In genomic region chr14:68762944-68763831, GRCh38 we compare ENCODE assay signal across 11 cellular contexts. TPM values are rescaled to one million over a fixed set of nuclear protein-coding genes. Genes with fewer than 3 reads are reported as not detected.
DNase-seq lines count a peak whose midpoint lies in the region; ATAC-seq, FAIRE-seq and TF ChIP-seq lines count a peak whose summit lies in the region.
"Had no signal": no experiment of that assay in that cellular context is flagged by ENCODE, and none has a peak within 500 bp of the region (broad histone marks: within the 10 kb centered on the region; RNA-seq: fewer than 3 reads in every experiment).

No MANE protein-coding gene starts in this region.

- TF ChIP-seq CTCF in gastroesophageal sphincter (IDR thresholded peaks at IDR 0.05) (no peak), parathyroid adenoma (IDR thresholded peaks at IDR 0.05) (no peak), D721Med (IDR thresholded peaks at IDR 0.05; ENCODE audit: insufficient read depth, missing control alignments) (no peak)

- no peaks in the 10 kb centered on the region for H3K27me3 Mint-ChIP-seq in CD8-positive, alpha-beta memory T cell

- peaks cover 1% of the 10 kb centered on the region for H3K4me1 ChIP-seq in CD8-positive, alpha-beta memory T cell (ENCODE audit: insufficient read depth, low read length)
- peaks cover 0 to 28% (median 10%) of the 10 kb centered on the region in 3 donors for H3K4me1 ChIP-seq in gastroesophageal sphincter
- peaks cover 17% of the 10 kb centered on the region for H3K4me1 ChIP-seq in parathyroid adenoma

- peak overlapping the region; percentile 45 for H2AFZ ChIP-seq in parathyroid adenoma

- ATAC-seq in gastroesophageal sphincter (peak; percentile 76), GM21825 (IDR thresholded peaks at IDR 0.05; ENCODE audit: unreplicated experiment) (no peak)

- POLR2A ChIA-PET in CD8-positive, alpha-beta memory T cell (lab: Charles Lee) = no interaction called here

- TF ChIP-seq EP300 in gastroesophageal sphincter (IDR thresholded peaks at IDR 0.05) = no peak

- H3K36me3 Mint-ChIP-seq in CD8-positive, alpha-beta memory T cell = no peaks in the 10 kb centered on the region

- no peaks in the 10 kb centered on the region for H3K9me3 ChIP-seq in CD8-positive, alpha-beta memory T cell (ENCODE audit: low read length)
- no peaks in the 10 kb centered on the region for H3K9me3 ChIP-seq in gastroesophageal sphincter
- no peaks in the 10 kb centered on the region for H3K9me3 ChIP-seq in parathyroid adenoma (ENCODE audit: control insufficient read depth, low read length)

- FAIRE-seq in D721Med (lab: Jason Lieb, UNC) = no peak
- FAIRE-seq: G401.6 had no signal

- WGBS in gastroesophageal sphincter (ENCODE audit: low coverage in 1 of 2), 2 donors = 14% methylated on average over 5 of the region's 11 CpGs; no CpG with 5 or more reads in 1 of the 2 donors

- peak overlapping the region in 1 of 8 donors; percentile 17 for H3K27ac Mint-ChIP-seq in CD8-positive, alpha-beta memory T cell

- H3K36me3 ChIP-seq in CD8-positive, alpha-beta memory T cell (ENCODE audit: insufficient read depth, low read length) = no peaks in the 10 kb centered on the region
- H3K36me3 ChIP-seq in gastroesophageal sphincter (no peaks in the 10 kb centered on the region), parathyroid adenoma (ENCODE audit: control insufficient read depth, insufficient read depth, low read length) (no peaks in the 10 kb centered on the region)

- H3K4me3 Mint-ChIP-seq in CD8-positive, alpha-beta memory T cell = no peak overlapping the region

- no peaks in the 10 kb centered on the region for H3K79me2 ChIP-seq in parathyroid adenoma

- peaks cover 7 to 31% (median 19%) of the 10 kb centered on the region in 3 donors for H3K4me1 Mint-ChIP-seq in CD8-positive, alpha-beta memory T cell

- H3K4me3 ChIP-seq in CD8-positive, alpha-beta memory T cell (ENCODE audit: low read length) = no peak overlapping the region
- H3K4me3 ChIP-seq in gastroesophageal sphincter = no peak overlapping the region
- no peak overlapping the region for H3K4me3 ChIP-seq in parathyroid adenoma (ENCODE audit: low read depth, low read length)

- no peak overlapping the region for H3K9ac ChIP-seq in parathyroid adenoma

- H3K27me3 ChIP-seq in CD8-positive, alpha-beta memory T cell (ENCODE audit: insufficient read depth, low read length, poor library complexity, severe bottlenecking) = no peaks in the 10 kb centered on the region
- H3K27me3 ChIP-seq in gastroesophageal sphincter = no peaks in the 10 kb centered on the region
- H3K27me3 ChIP-seq in parathyroid adenoma (ENCODE audit: control insufficient read depth, insufficient read depth, low read length) = no peaks in the 10 kb centered on the region

- H3K9me3 Mint-ChIP-seq in CD8-positive, alpha-beta memory T cell = no peaks in the 10 kb centered on the region

- H3K4me2 ChIP-seq in parathyroid adenoma (ENCODE audit: low read length) = peak overlapping the region; percentile 5

- peak overlapping the region; percentile 47 for H3K27ac ChIP-seq in CD8-positive, alpha-beta memory T cell (ENCODE audit: low read depth, low read length)
- H3K27ac ChIP-seq in gastroesophageal sphincter = peak overlapping the region in 3 of 4 donors; percentile 67 to 69 (median 68)
- peak overlapping the region; percentile 62 for H3K27ac ChIP-seq in parathyroid adenoma

- DNase-seq in CD8-positive, alpha-beta memory T cell = no peak
- DNase-seq in OCI-M1 (lab: John Stamatoyannopoulos, UW) (peak; percentile 89), pons (ENCODE audit: low spot score) (no peak), D721Med (ENCODE audit: insufficient read length, low spot score) (no peak)
- no peak for DNase-seq in stimulated activated CD4-positive, alpha-beta T cell treated with anti-CD3 and anti-CD28 coated beads, Interleukin-4, amount 100 ng/mL, for 1 hour
- DNase-seq: NCI-H2081; stimulated activated CD4-positive, alpha-beta T cell treated with anti-CD3 and anti-CD28 coated beads, Interleukin-4, amount 100 ng/mL, for 24 hours had no signal

- CTCF ChIA-PET in CD8-positive, alpha-beta memory T cell (lab: Charles Lee) = no interaction called here

- no peak for TF ChIP-seq POLR2A in gastroesophageal sphincter (IDR thresholded peaks at IDR 0.05)

RNA-seq across cellular contexts. Expression of gene ZFP36L1, which starts 29.7 kb away (rescaled TPM):
- total RNA-seq in CD8-positive, alpha-beta memory T cell = 100 to 1,000 TPM; 128 to 133 TPM
- 124 TPM for polyA plus RNA-seq in CD8-positive, alpha-beta memory T cell
- 100 to 1,000 TPM; 154 to 451 (median 280) TPM for total RNA-seq in gastroesophageal sphincter
